ENCODE assay signal across 27 cellular contexts in the genomic region with DNA sequence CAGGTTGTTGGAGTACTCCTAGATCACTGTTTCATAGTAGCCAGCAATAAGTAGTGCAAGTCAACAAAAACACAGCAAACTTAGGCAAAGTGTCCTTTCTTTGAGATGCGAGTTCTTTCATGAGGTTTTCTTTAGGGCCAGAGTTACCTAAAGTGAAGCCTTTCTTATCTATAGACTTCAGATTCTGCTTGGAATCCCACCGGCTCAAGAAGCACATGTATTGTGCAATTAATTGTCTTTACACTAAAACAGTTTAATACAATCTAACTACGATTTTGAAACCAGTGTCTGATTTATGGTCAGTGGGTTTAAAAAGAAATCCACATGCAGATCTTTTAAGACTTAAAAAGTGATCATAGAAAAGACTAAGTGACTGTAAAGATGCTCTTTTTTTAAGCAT. TPM values are rescaled to one million over a fixed set of nuclear protein-coding genes. Genes with fewer than 3 reads are reported as not detected.
DNase-seq lines count a peak whose midpoint lies in the region; ATAC-seq and TF ChIP-seq lines count a peak whose summit lies in the region.
"Had no signal": no experiment of that assay in that cellular context is flagged by ENCODE, and none has a peak within 500 bp of the region (broad histone marks: within the 10 kb centered on the region; RNA-seq: fewer than 3 reads in every experiment).

No MANE protein-coding gene starts in this region.

- no peak overlapping the region for H2BK20ac ChIP-seq in IMR-90 (ENCODE audit: low read depth, low read length)

- peaks cover 0 to 7% (median 0%) of the 10 kb centered on the region in 3 donors for H3K36me3 Mint-ChIP-seq in CD8-positive, alpha-beta memory T cell
- H3K36me3 Mint-ChIP-seq in activated T-helper 17 cell treated with anti-CD3 and anti-CD28 coated beads, Interleukin-2, amount 50 U/mL, for 72 hours (ENCODE audit: low read depth), result peaks cover 16% of the 10 kb centered on the region
- peaks cover 0 to 2% (median 0%) of the 10 kb centered on the region in 3 donors for H3K36me3 Mint-ChIP-seq in naive thymus-derived CD8-positive, alpha-beta T cell

- no TSS peak for BruUV-seq in IMR-90 (replicated peaks; lab: Mats Ljungman, UMichigan)

- no peak overlapping the region for H2BK120ac ChIP-seq in IMR-90 (ENCODE audit: low read depth, low read length)

- CTCF ChIA-PET in CD8-positive, alpha-beta memory T cell (lab: Charles Lee), result interaction anchor here (2.7 to 6.4 kb wide), 2 partner anchors 10 to 27 kb away, joined by 11 to 53 read pairs; no protein-coding TSS in a partner anchor
- CTCF ChIA-PET in IMR-90 (lab: Yijun Ruan, JAX), result interaction anchor here (5.1 kb wide), 1 partner anchor 28 kb away, joined by 31 read pairs; no protein-coding TSS in a partner anchor

- no peak overlapping the region for H2AK5ac ChIP-seq in IMR-90 (ENCODE audit: low read depth, low read length)

- H3K9me3 Mint-ChIP-seq in CD8-positive, alpha-beta memory T cell, result no peaks in the 10 kb centered on the region
- H3K9me3 Mint-ChIP-seq in activated T-helper 17 cell treated with anti-CD3 and anti-CD28 coated beads, Interleukin-2, amount 50 U/mL, for 72 hours, result no peaks in the 10 kb centered on the region
- H3K9me3 Mint-ChIP-seq in naive thymus-derived CD8-positive, alpha-beta T cell, result no peaks in the 10 kb centered on the region
- H3K9me3 Mint-ChIP-seq: HFFc6 had no signal

- H3K27ac Mint-ChIP-seq in CD8-positive, alpha-beta memory T cell, result peak overlapping the region in 5 of 8 donors; percentile 8 to 90 (median 66)
- no peak overlapping the region for H3K27ac Mint-ChIP-seq in activated T-helper 17 cell treated with anti-CD3 and anti-CD28 coated beads, Interleukin-2, amount 50 U/mL, for 72 hours
- H3K27ac Mint-ChIP-seq in naive thymus-derived CD8-positive, alpha-beta T cell, result peak overlapping the region in 6 of 10 donors; percentile 26 to 86 (median 54)
- H3K27ac Mint-ChIP-seq: activated CD8-positive, alpha-beta T cell treated with anti-CD3 and anti-CD28 coated beads, Interleukin-2, amount 10 ng/mL, durations not matched to agents 7 days and 5 days; CD14-positive monocyte; T-helper 17 cell had no signal

- no peak overlapping the region for H3K27ac ChIP-seq in CD8-positive, alpha-beta memory T cell (ENCODE audit: low read depth, low read length)
- H3K27ac ChIP-seq in IMR-90 (ENCODE audit: insufficient read depth, low read length), result no peak overlapping the region
- H3K27ac ChIP-seq: colonic mucosa, RWPE1, thoracic aorta had no signal

- no peak overlapping the region for H3K14ac ChIP-seq in IMR-90 (replicated peaks; ENCODE audit: low read depth, low read length)

- H3K9ac ChIP-seq in IMR-90 (ENCODE audit: low read depth, low read length), result no peak overlapping the region

- no peak for TF ChIP-seq RAD21 in IMR-90 (IDR thresholded peaks at IDR 0.05; ENCODE audit: low read length)

- H3K4me3 ChIP-seq in CD8-positive, alpha-beta memory T cell (ENCODE audit: low read length), result no peak overlapping the region
- H3K4me3 ChIP-seq in IMR-90 (ENCODE audit: insufficient read depth, low read depth, low read length), result no peak overlapping the region
- H3K4me3 ChIP-seq: colonic mucosa, lung, thoracic aorta had no signal

- H4K5ac ChIP-seq in IMR-90 (ENCODE audit: low read depth, low read length), result no peak overlapping the region

- no peak overlapping the region for H3K4me2 ChIP-seq in IMR-90 (ENCODE audit: low read depth, low read length)

- H3K36me3 ChIP-seq in CD8-positive, alpha-beta memory T cell (ENCODE audit: insufficient read depth, low read length), result no peaks in the 10 kb centered on the region
- H3K36me3 ChIP-seq in IMR-90 (ENCODE audit: control insufficient read depth, insufficient read depth, low read length), result peaks cover 2% of the 10 kb centered on the region; the same call in 1 of the 2 replicates
- H3K36me3 ChIP-seq: colonic mucosa, thoracic aorta had no signal

- H4K91ac ChIP-seq in IMR-90 (ENCODE audit: insufficient read depth, low read depth, low read length), result no peak overlapping the region

- no peaks in the 10 kb centered on the region for H3K27me3 Mint-ChIP-seq in CD8-positive, alpha-beta memory T cell
- no peaks in the 10 kb centered on the region for H3K27me3 Mint-ChIP-seq in activated T-helper 17 cell treated with anti-CD3 and anti-CD28 coated beads, Interleukin-2, amount 50 U/mL, for 72 hours
- H3K27me3 Mint-ChIP-seq in naive thymus-derived CD8-positive, alpha-beta T cell, result no peaks in the 10 kb centered on the region
- H3K27me3 Mint-ChIP-seq: T-helper 17 cell had no signal

- peaks cover 52 to 79% (median 66%) of the 10 kb centered on the region in 3 donors for H3K4me1 Mint-ChIP-seq in CD8-positive, alpha-beta memory T cell
- H3K4me1 Mint-ChIP-seq in activated T-helper 17 cell treated with anti-CD3 and anti-CD28 coated beads, Interleukin-2, amount 50 U/mL, for 72 hours, result peaks cover 17% of the 10 kb centered on the region
- peaks cover 26 to 65% (median 60%) of the 10 kb centered on the region in 4 donors for H3K4me1 Mint-ChIP-seq in naive thymus-derived CD8-positive, alpha-beta T cell

- DNase-seq in CD8-positive, alpha-beta memory T cell, result no peak
- DNase-seq in IMR-90, result no peak
- no peak for DNase-seq in naive thymus-derived CD8-positive, alpha-beta T cell
- DNase-seq in foreskin melanocyte, result no peak
- DNase-seq in NCI-H2081 (lab: John Stamatoyannopoulos, UW), result no peak
- no peak for DNase-seq in left colon
- no peak for DNase-seq in T-helper 2 cell
- DNase-seq: activated CD8-positive, alpha-beta T cell treated with anti-CD3 and anti-CD28 coated beads, Interleukin-2, amount 10 ng/mL, durations not matched to agents 7 days and 5 days; activated naive CD4-positive, alpha-beta T cell treated with Interleukin-2 at 50 U/mL for 16 hours; amniotic stem cell; colonic mucosa; effector memory CD4-positive, alpha-beta T cell; EL; erythroblast; head of caudate nucleus; HFFc6; NCI-H1092 treated with DMSO at 0.1 percent for 48 hours; NCI-H2029; NCI-H2227 treated with DMSO at 0.1 percent for 48 hours; nucleus accumbens; stimulated activated naive CD8-positive, alpha-beta T cell treated with anti-CD3 and anti-CD28 coated beads, Interleukin-15, Interleukin-2, amounts not matched to agents 100 U/mL and 50 U/mL, for 24 hours; T-helper 17 cell had no signal

- no peak overlapping the region for H3K4ac ChIP-seq in IMR-90 (ENCODE audit: low read depth, low read length)

- no peak overlapping the region for H4K8ac ChIP-seq in IMR-90 (ENCODE audit: low read depth in 2 of 2, low read length in 2 of 2)

- no peak for TF ChIP-seq POLR2A in IMR-90 (IDR thresholded peaks at IDR 0.05; ENCODE audit: low read depth, low read length)

- dilution Hi-C loops in IMR-90 (cut with HindIII; ENCODE audit: low sequenced_read_pairs, unreplicated experiment), result no loop called here

- no peaks in the 10 kb centered on the region for H3K9me1 ChIP-seq in IMR-90 (ENCODE audit: insufficient read depth, low read length)

- TF ChIP-seq CTCF in IMR-90 (conservative IDR thresholded peaks at IDR 0.05; ENCODE audit: low read depth, low read length), result no peak

- POLR2A ChIA-PET in CD8-positive, alpha-beta memory T cell (lab: Charles Lee), result interaction anchor here (0.9 kb wide), 1 partner anchor 10 kb away, joined by 4 read pairs; no protein-coding TSS in a partner anchor
- POLR2A ChIA-PET in IMR-90 (lab: Charles Lee; ENCODE audit: unreplicated experiment), result no interaction called here
- POLR2A ChIA-PET in naive thymus-derived CD8-positive, alpha-beta T cell (lab: Charles Lee), result interaction anchor here (2.1 to 4.1 kb wide), 2 partner anchors 10 to 27 kb away, joined by 10 to 35 read pairs; no protein-coding TSS in a partner anchor

- no peak overlapping the region for H3K18ac ChIP-seq in IMR-90 (ENCODE audit: low read depth, low read length)

- WGBS in IMR-90 (ENCODE audit: extremely low coverage in 2 of 2, insufficient read length in 1 of 2), 2 experiments, result no CpG with 5 or more reads among the region's 3 CpGs

- no peaks in the 10 kb centered on the region for H3K9me3 ChIP-seq in CD8-positive, alpha-beta memory T cell (ENCODE audit: low read length)
- no peaks in the 10 kb centered on the region for H3K9me3 ChIP-seq in IMR-90 (ENCODE audit: control insufficient read depth, insufficient read depth, low read length)
- H3K9me3 ChIP-seq: colonic mucosa, thoracic aorta had no signal

- H2AFZ ChIP-seq in IMR-90 (replicated peaks; ENCODE audit: low read length, poor library complexity), result no peak overlapping the region

- peaks cover 38% of the 10 kb centered on the region for H4K20me1 ChIP-seq in IMR-90 (ENCODE audit: insufficient read depth, low read length)

- peak overlapping the region; percentile 17; the same call in 1 of the 2 replicates for H3K23ac ChIP-seq in IMR-90 (ENCODE audit: low read depth, low read length)

- peak overlapping the region in 3 of 7 donors; percentile 43 to 95 (median 49) for H3K4me3 Mint-ChIP-seq in CD8-positive, alpha-beta memory T cell
- H3K4me3 Mint-ChIP-seq in activated T-helper 17 cell treated with anti-CD3 and anti-CD28 coated beads, Interleukin-2, amount 50 U/mL, for 72 hours, result peak overlapping the region; percentile 97
- peak overlapping the region in 6 of 10 donors; percentile 12 to 95 (median 62) for H3K4me3 Mint-ChIP-seq in naive thymus-derived CD8-positive, alpha-beta T cell
- H3K4me3 Mint-ChIP-seq: activated CD8-positive, alpha-beta T cell treated with anti-CD3 and anti-CD28 coated beads, Interleukin-2, amount 10 ng/mL, durations not matched to agents 7 days and 5 days; CD14-positive monocyte had no signal

- peaks cover 14 to 58% of the 10 kb centered on the region in 2 experiments for H3K79me1 ChIP-seq in IMR-90 (ENCODE audit: low read depth in 1 of 2, low read length in 2 of 2)

- no peak overlapping the region for H2BK15ac ChIP-seq in IMR-90 (ENCODE audit: low read depth, low read length)

- in situ Hi-C loops in IMR-90 (cut with MboI; ENCODE audit: low sequenced_read_pairs), result loop anchor here (25.0 kb wide), 1 partner anchor 480 kb away; a partner anchor contains a TSS

- H3K27me3 ChIP-seq in CD8-positive, alpha-beta memory T cell (ENCODE audit: insufficient read depth, low read length, poor library complexity, severe bottlenecking), result no peaks in the 10 kb centered on the region
- H3K27me3 ChIP-seq in IMR-90 (ENCODE audit: control insufficient read depth, insufficient read depth, low read length), result no peaks in the 10 kb centered on the region
- H3K27me3 ChIP-seq: colonic mucosa had no signal

- H2AK9ac ChIP-seq in IMR-90 (replicated peaks; ENCODE audit: low read depth, low read length, poor library complexity), result no peak overlapping the region

- no peak for ATAC-seq in IMR-90 (ENCODE audit: low read depth)
- ATAC-seq in activated T-helper 17 cell treated with anti-CD3 and anti-CD28 coated beads, Interleukin-2, amount 50 U/mL, for 72 hours (replicated peaks), result no peak
- no peak for ATAC-seq in naive thymus-derived CD8-positive, alpha-beta T cell
- no peak for ATAC-seq in left colon
- ATAC-seq: activated CD8-positive, alpha-beta T cell treated with anti-CD3 and anti-CD28 coated beads, Interleukin-2, amount 10 ng/mL, durations not matched to agents 7 days and 5 days; stimulated activated naive CD8-positive, alpha-beta T cell treated with anti-CD3 and anti-CD28 coated beads, Interleukin-15, Interleukin-2, amounts not matched to agents 100 U/mL and 50 U/mL, for 24 hours; T-helper 17 cell had no signal

- intact Hi-C loops in IMR-90 (cut with micrococcal nuclease), result no loop called here
- intact Hi-C loops in left colon (cut with DNase I, micrococcal nuclease), result no loop called here

- H2BK5ac ChIP-seq in IMR-90 (ENCODE audit: low read depth, low read length, poor library complexity, severe bottlenecking), result no peak overlapping the region

- H3K4me1 ChIP-seq in CD8-positive, alpha-beta memory T cell (ENCODE audit: insufficient read depth, low read length), result peaks cover 50% of the 10 kb centered on the region
- peaks cover 5% of the 10 kb centered on the region; the same call in 1 of the 2 replicates for H3K4me1 ChIP-seq in IMR-90 (ENCODE audit: control insufficient read depth, insufficient read depth, low read length)

- no peak overlapping the region for H3K56ac ChIP-seq in IMR-90 (ENCODE audit: extremely low read depth, insufficient read depth, low read length)

RNA-seq across cellular contexts. Expression of a gene that starts 3.6 kb away (rescaled TPM):
- 10 to 100 TPM; 14.8 to 16.4 TPM for total RNA-seq in CD8-positive, alpha-beta memory T cell
- 4.8 TPM for polyA plus RNA-seq in CD8-positive, alpha-beta memory T cell
- total RNA-seq in IMR-90 (2012; rRNA removed) (5.6 and 13.9 TPM in 2 replicates), left colon (10 to 100 TPM; 19.5 to 20.0 TPM)
- 3.8 TPM in 2 replicates for polyA plus RNA-seq in IMR-90 (2012; rRNA removed)
- 2.7 and 5.0 TPM in 2 replicates for polyA plus RNA-seq in IMR-90 (2012; cell fraction: cytosol; rRNA removed)
- 3.0 and 3.1 TPM in 2 replicates for polyA plus RNA-seq in IMR-90 (2012; cell fraction: nucleus; rRNA removed; ENCODE audit: low replicate concordance)
- total RNA-seq in activated T-helper 17 cell treated with anti-CD3 and anti-CD28 coated beads, Interleukin-2, amount 50 U/mL, for 72 hours, result 10 to 100 TPM; 11.1 to 14.3 TPM
- 10 to 100 TPM; 29.6 to 30.4 TPM for total RNA-seq in naive thymus-derived CD8-positive, alpha-beta T cell
- 1 to 10 TPM; 4.4 to 4.7 (median 4.6) TPM for polyA plus RNA-seq in naive thymus-derived CD8-positive, alpha-beta T cell

RNA-seq across cellular contexts. Expression of a gene that starts 8.2 kb away (rescaled TPM):
- 1 to 10 TPM; 3.7 to 4.1 TPM for total RNA-seq in CD8-positive, alpha-beta memory T cell
- 0.29 TPM for polyA plus RNA-seq in CD8-positive, alpha-beta memory T cell
- total RNA-seq in IMR-90 (2012; rRNA removed) (5.0 and 6.7 TPM in 2 replicates), left colon (1 to 10 TPM; 8.6 to 9.3 TPM)
- polyA plus RNA-seq in IMR-90 (2012; rRNA removed), result 0.83 and 1.2 TPM in 2 replicates
- polyA plus RNA-seq in IMR-90 (2012; cell fraction: cytosol; rRNA removed), result 0.16 and 0.32 TPM in 2 replicates
- polyA plus RNA-seq in IMR-90 (2012; cell fraction: nucleus; rRNA removed; ENCODE audit: low replicate concordance), result 0.65 and 4.4 TPM in 2 replicates
- total RNA-seq in activated T-helper 17 cell treated with anti-CD3 and anti-CD28 coated beads, Interleukin-2, amount 50 U/mL, for 72 hours, result 1 to 10 TPM; 2.4 to 6.7 TPM
- total RNA-seq in naive thymus-derived CD8-positive, alpha-beta T cell, result 10 to 100 TPM; 11.6 to 12.9 TPM
- under 1 TPM; 0.24 to 0.51 (median 0.39) TPM for polyA plus RNA-seq in naive thymus-derived CD8-positive, alpha-beta T cell

RNA-seq across cellular contexts. Expression of a gene that starts 57.5 kb away (rescaled TPM):
- 10 to 100 TPM; 13.9 to 17.3 TPM for total RNA-seq in CD8-positive, alpha-beta memory T cell
- 11.1 TPM for polyA plus RNA-seq in CD8-positive, alpha-beta memory T cell
- 6.7 and 7.3 TPM in 2 replicates for total RNA-seq in IMR-90 (2012; rRNA removed)
- polyA plus RNA-seq in IMR-90 (2012; rRNA removed), result 15.0 and 16.3 TPM in 2 replicates
- 19.3 and 25.4 TPM in 2 replicates for polyA plus RNA-seq in IMR-90 (2012; cell fraction: cytosol; rRNA removed)
- 3.4 and 8.3 TPM in 2 replicates for polyA plus RNA-seq in IMR-90 (2012; cell fraction: nucleus; rRNA removed; ENCODE audit: low replicate concordance)
- 10 to 100 TPM; 11.3 to 11.9 TPM for total RNA-seq in activated T-helper 17 cell treated with anti-CD3 and anti-CD28 coated beads, Interleukin-2, amount 50 U/mL, for 72 hours
- 1 to 10 TPM; 3.0 to 3.1 TPM for total RNA-seq in naive thymus-derived CD8-positive, alpha-beta T cell
- 1 to 10 TPM; 5.1 to 6.5 (median 6.3) TPM for polyA plus RNA-seq in naive thymus-derived CD8-positive, alpha-beta T cell
- 100 to 1,000 TPM; 162 to 163 TPM for total RNA-seq in left colon

Comparison
In these comparisons a context has a peak if more than half of its experiments do, and no peak if none do; other contexts are left out.
1. RNA of a gene that starts 57.5 kb away (total RNA-seq): 162 to 163 TPM in left colon; 13.9 to 17.3 TPM in CD8-positive, alpha-beta memory T cell, 11.3 to 11.9 TPM in activated T-helper 17 cell treated with anti-CD3 and anti-CD28 coated beads, Interleukin-2, amount 50 U/mL, for 72 hours, 6.7 to 7.3 TPM in IMR-90 and 3.0 to 3.1 TPM in naive thymus-derived CD8-positive, alpha-beta T cell; every median in the first group is over 4 times any median in the second.